Comparison of ENCODE assay signal across 3 cellular contexts in genomic region chr1:90472775-90473174, GRCh38.
"Had no signal": no experiment of that assay in that cellular context is flagged by ENCODE, and none has a peak within 500 bp of the region (broad histone marks: within the 10 kb centered on the region; RNA-seq: fewer than 3 reads in every experiment).

No MANE protein-coding gene starts in this region.

- DNase-seq: GDM1, GF-D8 had no signal

- H3K4me3 ChIP-seq: GM12878 had no signal
